In genomic region chr17:62616993-62617893, GRCh38 we compare ENCODE assay signal across 1 cellular context.
A peak's percentile ranks its signal among the peaks of the same experiment; 100 is the strongest.
TF ChIP-seq lines count a peak whose summit lies in the region.

No MANE protein-coding gene starts in this region.

TF ChIP-seq in HepG2, 621 proteins besides CTCF, POLR2A, EP300 and RAD21 (continued from another document and continues in another):
- TF ChIP-seq, protein P1, sequence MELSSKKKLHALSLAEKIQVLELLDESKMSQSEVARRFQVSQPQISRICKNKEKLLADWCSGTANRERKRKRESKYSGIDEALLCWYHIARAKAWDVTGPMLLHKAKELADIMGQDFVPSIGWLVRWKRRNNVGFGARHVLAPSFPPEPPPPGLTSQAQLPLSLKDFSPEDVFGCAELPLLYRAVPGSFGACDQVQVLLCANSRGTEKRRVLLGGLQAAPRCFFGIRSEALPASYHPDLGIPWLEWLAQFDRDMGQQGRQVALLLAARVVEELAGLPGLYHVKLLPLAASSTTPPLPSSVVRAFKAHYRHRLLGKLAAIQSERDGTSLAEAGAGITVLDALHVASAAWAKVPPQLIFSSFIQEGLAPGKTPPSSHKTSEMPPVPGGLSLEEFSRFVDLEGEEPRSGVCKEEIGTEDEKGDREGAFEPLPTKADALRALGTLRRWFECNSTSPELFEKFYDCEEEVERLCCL (CRISPR knock-in tag; IDR thresholded peaks at IDR 0.05; ENCODE audit: borderline replicate concordance): no peak
- no peak for TF ChIP-seq ZSCAN22 (CRISPR knock-in tag; IDR thresholded peaks at IDR 0.05)
- no peak for TF ChIP-seq ZNF558 (CRISPR knock-in tag; IDR thresholded peaks at IDR 0.05; ENCODE audit: borderline replicate concordance)
- no peak for TF ChIP-seq SP4 (CRISPR knock-in tag; IDR thresholded peaks at IDR 0.05)
- no peak for TF ChIP-seq ZNF121 (CRISPR knock-in tag; IDR thresholded peaks at IDR 0.05)
- 0 out of 2 replicates have a peak, but pooled peaks have one; percentile 66 for TF ChIP-seq PAWR (CRISPR knock-in tag; IDR thresholded peaks at IDR 0.05; ENCODE audit: borderline replicate concordance)
- no peak for TF ChIP-seq GFI1 (CRISPR knock-in tag; IDR thresholded peaks at IDR 0.05; ENCODE audit: borderline replicate concordance)
- TF ChIP-seq, protein P2, sequence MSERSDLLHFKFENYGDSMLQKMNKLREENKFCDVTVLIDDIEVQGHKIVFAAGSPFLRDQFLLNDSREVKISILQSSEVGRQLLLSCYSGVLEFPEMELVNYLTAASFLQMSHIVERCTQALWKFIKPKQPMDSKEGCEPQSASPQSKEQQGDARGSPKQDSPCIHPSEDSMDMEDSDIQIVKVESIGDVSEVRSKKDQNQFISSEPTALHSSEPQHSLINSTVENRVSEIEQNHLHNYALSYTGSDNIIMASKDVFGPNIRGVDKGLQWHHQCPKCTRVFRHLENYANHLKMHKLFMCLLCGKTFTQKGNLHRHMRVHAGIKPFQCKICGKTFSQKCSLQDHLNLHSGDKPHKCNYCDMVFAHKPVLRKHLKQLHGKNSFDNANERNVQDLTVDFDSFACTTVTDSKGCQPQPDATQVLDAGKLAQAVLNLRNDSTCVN (CRISPR knock-in tag; IDR thresholded peaks at IDR 0.05; ENCODE audit: borderline replicate concordance): no peak
- no peak for TF ChIP-seq PRDM15 (CRISPR knock-in tag; IDR thresholded peaks at IDR 0.05)
- TF ChIP-seq, protein P3, sequence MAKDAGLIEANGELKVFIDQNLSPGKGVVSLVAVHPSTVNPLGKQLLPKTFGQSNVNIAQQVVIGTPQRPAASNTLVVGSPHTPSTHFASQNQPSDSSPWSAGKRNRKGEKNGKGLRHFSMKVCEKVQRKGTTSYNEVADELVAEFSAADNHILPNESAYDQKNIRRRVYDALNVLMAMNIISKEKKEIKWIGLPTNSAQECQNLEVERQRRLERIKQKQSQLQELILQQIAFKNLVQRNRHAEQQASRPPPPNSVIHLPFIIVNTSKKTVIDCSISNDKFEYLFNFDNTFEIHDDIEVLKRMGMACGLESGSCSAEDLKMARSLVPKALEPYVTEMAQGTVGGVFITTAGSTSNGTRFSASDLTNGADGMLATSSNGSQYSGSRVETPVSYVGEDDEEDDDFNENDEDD (CRISPR knock-in tag; IDR thresholded peaks at IDR 0.05; ENCODE audit: borderline replicate concordance): no peak; the same call in 1 of the 2 replicates
- TF ChIP-seq ZNF530 (CRISPR knock-in tag; IDR thresholded peaks at IDR 0.05; ENCODE audit: low read depth): no peak
- TF ChIP-seq CENPBD1 (CRISPR knock-in tag; IDR thresholded peaks at IDR 0.05; ENCODE audit: borderline replicate concordance, low read depth): no peak
- peak; percentile 67; the same call in 1 of the 2 replicates for TF ChIP-seq TGIF2 (CRISPR knock-in tag; IDR thresholded peaks at IDR 0.05)
- TF ChIP-seq ZNF331 (CRISPR knock-in tag; IDR thresholded peaks at IDR 0.05): peak; percentile 79
- TF ChIP-seq, protein P4, sequence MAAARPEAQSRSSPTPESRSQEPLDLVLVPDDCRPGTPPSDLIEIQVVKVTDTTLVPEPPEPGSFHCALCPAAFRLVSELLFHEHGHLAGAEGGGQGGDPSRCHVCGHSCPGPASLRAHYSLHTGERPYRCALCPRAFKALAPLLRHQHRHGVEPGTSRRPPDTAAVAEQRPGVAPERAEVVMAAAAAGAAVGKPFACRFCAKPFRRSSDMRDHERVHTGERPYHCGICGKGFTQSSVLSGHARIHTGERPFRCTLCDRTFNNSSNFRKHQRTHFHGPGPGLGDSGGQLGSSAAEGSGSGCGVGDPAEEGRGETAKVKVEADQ (CRISPR knock-in tag; IDR thresholded peaks at IDR 0.05; ENCODE audit: borderline replicate concordance): no peak
- peak; percentile 9; the same call in 1 of the 2 replicates for TF ChIP-seq FOXK1 (CRISPR knock-in tag; IDR thresholded peaks at IDR 0.05; ENCODE audit: borderline replicate concordance, low read depth)
- TF ChIP-seq KDM1A (CRISPR knock-in tag; IDR thresholded peaks at IDR 0.05): no peak
- no peak for TF ChIP-seq SNRNP70 (IDR thresholded peaks at IDR 0.05; ENCODE audit: low read depth, low read length)
- no peak for TF ChIP-seq HNRNPH1 (optimal IDR thresholded peaks at IDR 0.05; ENCODE audit: low read depth, low read length)
- no peak for TF ChIP-seq MYNN (CRISPR knock-in tag; IDR thresholded peaks at IDR 0.05; ENCODE audit: low read depth)
- TF ChIP-seq ZNF143 (CRISPR knock-in tag; IDR thresholded peaks at IDR 0.05): no peak
- no peak for TF ChIP-seq ZNF550 (CRISPR knock-in tag; IDR thresholded peaks at IDR 0.05; ENCODE audit: borderline replicate concordance)
- no peak for TF ChIP-seq ZNF773 (CRISPR knock-in tag; IDR thresholded peaks at IDR 0.05; ENCODE audit: borderline replicate concordance)
- TF ChIP-seq FOXA1 (IDR thresholded peaks at IDR 0.05): 0 out of 2 replicates have a peak, but pooled peaks have one; percentile 3
- TF ChIP-seq FOXA1 (CRISPR knock-in tag; IDR thresholded peaks at IDR 0.05): peak; percentile 61
- no peak for TF ChIP-seq BHLHE40 (IDR thresholded peaks at IDR 0.05; ENCODE audit: low read length)
- no peak for TF ChIP-seq PTBP1 (IDR thresholded peaks at IDR 0.05; ENCODE audit: low read depth, low read length, poor library complexity, severe bottlenecking)
- TF ChIP-seq ZNF101 (CRISPR knock-in tag; IDR thresholded peaks at IDR 0.05; ENCODE audit: borderline replicate concordance, low read depth): no peak
- TF ChIP-seq ZNF552 (CRISPR knock-in tag; IDR thresholded peaks at IDR 0.05; ENCODE audit: borderline replicate concordance): no peak
- no peak for TF ChIP-seq NFRKB (IDR thresholded peaks at IDR 0.05)
- TF ChIP-seq ZFY (CRISPR knock-in tag; IDR thresholded peaks at IDR 0.05): peak; percentile 20; the same call in 1 of the 2 replicates
- TF ChIP-seq LBX2 (CRISPR knock-in tag; IDR thresholded peaks at IDR 0.05; ENCODE audit: borderline replicate concordance): no peak
- TF ChIP-seq NFATC3 (CRISPR knock-in tag; IDR thresholded peaks at IDR 0.05): 0 out of 2 replicates have a peak, but pooled peaks have one; percentile 72
- no peak for TF ChIP-seq TCF7 (IDR thresholded peaks at IDR 0.05; ENCODE audit: low read depth)
- peak; percentile 57 for TF ChIP-seq REPIN1 (CRISPR knock-in tag; IDR thresholded peaks at IDR 0.05; ENCODE audit: borderline replicate concordance, low read depth)
- TF ChIP-seq ATF5 (CRISPR knock-in tag; IDR thresholded peaks at IDR 0.05; ENCODE audit: low read depth): no peak
- TF ChIP-seq, protein P5, sequence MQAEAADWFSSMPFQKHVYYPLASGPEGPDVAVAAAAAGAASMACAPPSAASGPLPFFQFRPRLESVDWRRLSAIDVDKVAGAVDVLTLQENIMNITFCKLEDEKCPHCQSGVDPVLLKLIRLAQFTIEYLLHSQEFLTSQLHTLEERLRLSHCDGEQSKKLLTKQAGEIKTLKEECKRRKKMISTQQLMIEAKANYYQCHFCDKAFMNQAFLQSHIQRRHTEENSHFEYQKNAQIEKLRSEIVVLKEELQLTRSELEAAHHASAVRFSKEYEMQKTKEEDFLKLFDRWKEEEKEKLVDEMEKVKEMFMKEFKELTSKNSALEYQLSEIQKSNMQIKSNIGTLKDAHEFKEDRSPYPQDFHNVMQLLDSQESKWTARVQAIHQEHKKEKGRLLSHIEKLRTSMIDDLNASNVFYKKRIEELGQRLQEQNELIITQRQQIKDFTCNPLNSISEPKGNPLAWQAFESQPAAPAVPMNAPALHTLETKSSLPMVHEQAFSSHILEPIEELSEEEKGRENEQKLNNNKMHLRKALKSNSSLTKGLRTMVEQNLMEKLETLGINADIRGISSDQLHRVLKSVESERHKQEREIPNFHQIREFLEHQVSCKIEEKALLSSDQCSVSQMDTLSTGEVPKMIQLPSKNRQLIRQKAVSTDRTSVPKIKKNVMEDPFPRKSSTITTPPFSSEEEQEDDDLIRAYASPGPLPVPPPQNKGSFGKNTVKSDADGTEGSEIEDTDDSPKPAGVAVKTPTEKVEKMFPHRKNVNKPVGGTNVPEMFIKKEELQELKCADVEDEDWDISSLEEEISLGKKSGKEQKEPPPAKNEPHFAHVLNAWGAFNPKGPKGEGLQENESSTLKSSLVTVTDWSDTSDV (CRISPR knock-in tag; IDR thresholded peaks at IDR 0.05): 0 out of 2 replicates have a peak, but pooled peaks have one; percentile 28
- TF ChIP-seq ZNF646 (CRISPR knock-in tag; IDR thresholded peaks at IDR 0.05): peak; percentile 44; the same call in 1 of the 2 replicates
